In genomic region chr7:38187794-38188472, GRCh38 we compare ENCODE assay signal across 9 cellular contexts. TPM values are rescaled to one million over a fixed set of nuclear protein-coding genes. Genes with fewer than 3 reads are reported as not detected.
DNase-seq lines count a peak whose midpoint lies in the region; ATAC-seq and TF ChIP-seq lines count a peak whose summit lies in the region.
"Had no signal": no experiment of that assay in that cellular context is flagged by ENCODE, and none has a peak within 500 bp of the region (broad histone marks: within the 10 kb centered on the region; RNA-seq: fewer than 3 reads in every experiment).

No MANE protein-coding gene starts in this region.

- ATAC-seq in GM18907 (IDR thresholded peaks at IDR 0.05; ENCODE audit: unreplicated experiment) (peak; percentile 95), GM23338 (peak; percentile 87), HG03342 (IDR thresholded peaks at IDR 0.05; ENCODE audit: unreplicated experiment) (peak; percentile 96), natural killer cell (no peak)

- H3K4me1 ChIP-seq in GM23338 (ENCODE audit: insufficient read depth): peaks cover 33% of the 10 kb centered on the region

- no peaks in the 10 kb centered on the region for H3K27me3 ChIP-seq in GM23338 (ENCODE audit: insufficient read depth)

- H3K9me2 ChIP-seq in GM23338 (ENCODE audit: insufficient read depth): no peaks in the 10 kb centered on the region

- intact Hi-C loops in natural killer cell (cut with micrococcal nuclease): no loop called here

- H3K27ac Mint-ChIP-seq in GM23338: peak overlapping the region; percentile 54
- peak overlapping the region; percentile 1 to 7 (median 4) for H3K27ac Mint-ChIP-seq in nephron
- no peak overlapping the region for H3K27ac Mint-ChIP-seq in endothelial cell (ENCODE audit: unreplicated experiment)
- H3K27ac Mint-ChIP-seq in natural killer cell: no peak overlapping the region

- peaks cover 3% of the 10 kb centered on the region; the same call in 1 of the 2 replicates for H4K20me1 ChIP-seq in GM23338 (replicated peaks; ENCODE audit: insufficient read depth)

- peak overlapping the region; percentile 63; the same call in 1 of the 2 replicates for H3K4me2 ChIP-seq in GM23338

- no peak overlapping the region for H3K4me3 ChIP-seq in GM23338

- H3K36me3 Mint-ChIP-seq in GM23338 (ENCODE audit: low read depth) (peaks cover 8% of the 10 kb centered on the region; the same call in 2 of the 3 replicates), nephron (ENCODE audit: low read depth) (peaks cover 52% of the 10 kb centered on the region), endothelial cell (ENCODE audit: low read depth, unreplicated experiment) (peaks cover 13% of the 10 kb centered on the region), natural killer cell (peaks cover 7% of the 10 kb centered on the region)

- H3F3A ChIP-seq in GM23338 (replicated peaks; ENCODE audit: low read depth): no peaks in the 10 kb centered on the region

- no peak overlapping the region for H2AFZ ChIP-seq in GM23338

- peaks cover 94% of the 10 kb centered on the region for H3K79me2 ChIP-seq in GM23338 (replicated peaks; ENCODE audit: insufficient read depth)

- peak overlapping the region; percentile 37 for H3K4me3 Mint-ChIP-seq in GM23338
- no peak overlapping the region for H3K4me3 Mint-ChIP-seq in nephron
- no peak overlapping the region for H3K4me3 Mint-ChIP-seq in endothelial cell (ENCODE audit: unreplicated experiment)
- no peak overlapping the region for H3K4me3 Mint-ChIP-seq in natural killer cell

- DNase-seq in GM23338 (ENCODE audit: low spot score) (no peak), endothelial cell (ENCODE audit: low spot score) (no peak), natural killer cell (no peak), NCI-H1417 treated with DMSO at 0.1 percent for 48 hours (lab: John Stamatoyannopoulos, UW) (no peak), NCI-H82 treated with DMSO at 0.1 percent for 48 hours (lab: John Stamatoyannopoulos, UW; ENCODE audit: unreplicated experiment) (no peak)
- DNase-seq: NCI-H82 had no signal

- no peaks in the 10 kb centered on the region for H3K9me3 Mint-ChIP-seq in GM23338
- peaks cover 15% of the 10 kb centered on the region for H3K9me3 Mint-ChIP-seq in nephron
- no peaks in the 10 kb centered on the region for H3K9me3 Mint-ChIP-seq in endothelial cell (ENCODE audit: unreplicated experiment)
- H3K9me3 Mint-ChIP-seq in natural killer cell: no peaks in the 10 kb centered on the region

- H3K36me3 ChIP-seq in GM23338 (ENCODE audit: insufficient read depth): no peaks in the 10 kb centered on the region

- H3K27ac ChIP-seq in GM23338 (ENCODE audit: low read depth): peak overlapping the region; percentile 41; the same call in 1 of the 2 replicates

- H3K27me3 Mint-ChIP-seq in GM23338 (ENCODE audit: insufficient read depth, low read depth, poor library complexity) (no peaks in the 10 kb centered on the region), nephron (ENCODE audit: low read depth) (no peaks in the 10 kb centered on the region), endothelial cell (ENCODE audit: unreplicated experiment) (peaks cover 1% of the 10 kb centered on the region), natural killer cell (ENCODE audit: low read depth in 2 of 2) (no peaks in the 10 kb centered on the region)

- TF ChIP-seq CTCF in GM23338 (conservative IDR thresholded peaks at IDR 0.05; ENCODE audit: low read depth in 2 of 2): no peak
- TF ChIP-seq CTCF in nephron (IDR thresholded peaks at IDR 0.05; ENCODE audit: unreplicated experiment in 3 of 3): no peak
- TF ChIP-seq CTCF in endothelial cell (IDR thresholded peaks at IDR 0.05; ENCODE audit: unreplicated experiment): no peak
- TF ChIP-seq CTCF in natural killer cell (IDR thresholded peaks at IDR 0.05): no peak

- H3K4me1 Mint-ChIP-seq in GM23338 (peaks cover 51% of the 10 kb centered on the region), nephron (peaks cover 47% of the 10 kb centered on the region), endothelial cell (ENCODE audit: unreplicated experiment) (peaks cover 11% of the 10 kb centered on the region), natural killer cell (peaks cover 60 to 68% of the 10 kb centered on the region in 2 donors)

TF ChIP-seq in GM23338, 12 proteins besides CTCF, POLR2A, EP300 and RAD21:
- TF ChIP-seq POLR2AphosphoS5 (IDR thresholded peaks at IDR 0.05; ENCODE audit: low read depth): no peak
- TF ChIP-seq NANOG (IDR thresholded peaks at IDR 0.05; ENCODE audit: borderline replicate concordance): no peak
- TF ChIP-seq ZNF462 (CRISPR knock-in tag; IDR thresholded peaks at IDR 0.05): 0 out of 2 replicates have a peak, but pooled peaks have one; percentile 20
TF ChIP-seq in GM23338: peak in this region for 1.

RNA-seq across cellular contexts. Expression of gene STARD3NL, which starts 9.9 kb away (rescaled TPM):
- 54.3 and 55.3 TPM in 2 replicates for total RNA-seq in GM23338 (2014; rRNA removed; shearing (Covaris generic))
- 51.7 and 55.1 TPM in 2 replicates for polyA plus RNA-seq in GM23338 (2016; fragmentation: Nextera tagmentation; extraction: Ambion mirVana)
- total RNA-seq in endothelial cell (ENCODE audit: unreplicated experiment) (92.6 TPM), natural killer cell (10 to 100 TPM; 30.6 to 38.6 (median 38.3) TPM)

Comparison
In these comparisons a context has a peak if more than half of its experiments do, and no peak if none do; other contexts are left out.
1. ATAC-seq: peak in GM18907 (single experiment), GM23338 (single experiment) and HG03342 (single experiment); none in natural killer cell (0 of 3).
2. H3K27ac Mint-ChIP-seq: peak in GM23338 (single experiment) and nephron (3 of 3); none in endothelial cell (single experiment) and natural killer cell (0 of 2).